In the genomic region with DNA sequence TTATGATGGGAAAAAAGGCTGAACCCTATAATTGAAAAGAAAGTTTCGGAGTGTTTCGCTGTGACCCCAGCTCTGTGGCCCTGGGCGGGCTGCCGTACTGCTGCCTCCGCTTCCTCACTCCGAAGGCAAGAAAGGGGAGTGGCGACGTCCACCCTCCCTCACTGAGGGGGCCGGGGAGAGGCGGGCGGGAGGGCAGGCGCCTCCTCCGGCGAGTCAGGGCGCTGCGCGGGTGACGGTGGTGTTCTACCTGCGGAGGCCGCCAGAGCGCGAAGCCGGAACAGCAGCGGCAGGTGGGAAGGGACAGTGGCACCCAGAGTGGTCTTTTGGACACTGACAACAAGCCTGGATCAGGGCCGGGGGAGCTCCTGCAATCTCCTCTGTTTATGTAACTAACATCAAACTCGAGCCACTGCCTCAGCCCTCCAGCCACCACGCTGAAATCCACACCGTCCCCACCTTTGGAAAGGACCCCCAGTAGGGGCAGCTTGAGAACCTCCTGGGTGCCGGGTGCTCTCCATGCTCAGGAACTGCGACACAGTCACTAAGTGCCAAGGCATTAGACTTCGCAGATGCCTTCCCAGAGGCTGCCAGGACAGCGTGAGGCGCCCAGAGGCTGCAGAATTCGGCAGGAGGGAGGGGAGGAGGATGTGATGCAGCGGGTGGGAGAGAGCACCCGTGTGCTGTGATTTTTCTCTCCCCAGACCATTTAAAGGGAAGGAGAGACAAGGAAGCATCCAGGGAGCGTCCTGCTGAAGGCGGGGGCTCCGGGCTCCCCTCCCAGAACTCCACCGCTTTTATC, we compare ENCODE assay signal across 1 cellular context.
TF ChIP-seq lines count a peak whose summit lies in the region.

No MANE protein-coding gene starts in this region.

TF ChIP-seq in GM12878, 131 proteins besides CTCF, POLR2A, EP300 and RAD21 (continued from another document):
- TF ChIP-seq ESRRA (IDR thresholded peaks at IDR 0.05; ENCODE audit: low read length) = no peak
- TF ChIP-seq RUNX3 (IDR thresholded peaks at IDR 0.05; ENCODE audit: low read length) = no peak
- no peak for TF ChIP-seq BCL11A (IDR thresholded peaks at IDR 0.05; ENCODE audit: low read depth, low read length)
- TF ChIP-seq EGR1 (IDR thresholded peaks at IDR 0.05; ENCODE audit: borderline replicate concordance in 1 of 2, low read depth in 2 of 2, low read length in 2 of 2) = no peak
TF ChIP-seq in GM12878: peak in this region for 0.
